In the genomic region with DNA sequence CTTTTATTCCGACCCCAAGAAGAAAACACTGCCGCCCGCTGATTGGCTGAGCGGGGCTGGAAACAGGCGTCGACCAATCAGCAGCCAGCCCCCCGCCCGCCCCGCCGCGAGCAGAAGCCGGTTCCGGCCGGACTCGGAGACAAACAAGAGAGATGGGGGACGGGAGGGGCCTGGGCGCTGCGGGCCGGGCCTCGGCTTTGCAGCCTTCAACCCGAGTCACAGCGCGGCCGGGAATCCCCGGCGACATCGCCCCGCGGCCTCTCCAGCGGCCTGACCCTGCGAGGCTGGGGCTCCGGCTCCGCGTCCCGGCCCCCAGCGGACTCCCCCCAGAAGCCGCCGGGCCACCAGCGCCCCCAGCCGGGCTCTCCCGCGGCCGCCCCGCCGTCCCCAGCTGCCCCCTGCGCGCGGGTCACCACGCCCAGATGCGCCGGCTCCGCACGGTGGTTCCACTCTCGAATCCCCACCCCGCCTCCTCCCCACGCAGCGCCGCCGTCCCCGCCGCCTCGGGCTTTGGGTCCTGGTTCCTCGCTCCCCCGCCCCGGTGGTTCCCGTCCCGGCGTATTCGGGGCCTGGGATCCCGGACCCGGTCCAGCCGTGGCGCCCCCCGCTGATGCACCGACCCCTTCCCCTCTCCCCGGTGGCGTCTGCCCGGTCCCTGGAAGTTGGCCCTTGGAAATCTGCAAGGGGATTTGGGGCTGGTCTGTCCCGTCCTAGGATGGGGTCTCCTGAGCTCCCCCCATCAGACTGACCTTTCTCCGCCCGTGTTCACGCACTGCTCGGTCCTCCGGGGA, we compare ENCODE assay signal across 8 cellular contexts. TPM values are rescaled to one million over a fixed set of nuclear protein-coding genes. Genes with fewer than 3 reads are reported as not detected.
A peak's percentile ranks its signal among the peaks of the same experiment; 100 is the strongest.
DNase-seq lines count a peak whose midpoint lies in the region; ATAC-seq and TF ChIP-seq lines count a peak whose summit lies in the region.

No MANE protein-coding gene starts in this region.

- peaks cover 53% of the 10 kb centered on the region for H3K27me3 Mint-ChIP-seq in nephron progenitor cell (ENCODE audit: low read depth, poor library complexity)

- no peaks in the 10 kb centered on the region for H3K4me1 ChIP-seq in RWPE2 (ENCODE audit: insufficient read depth, poor library complexity, severe bottlenecking)

- H3K27ac Mint-ChIP-seq in nephron progenitor cell = peak overlapping the region; percentile 74

- no peaks in the 10 kb centered on the region for H3K9me3 ChIP-seq in RWPE2 (ENCODE audit: severe bottlenecking)

- H3K27me3 ChIP-seq in RWPE2 (ENCODE audit: insufficient read depth, poor library complexity, severe bottlenecking) = no peaks in the 10 kb centered on the region

- DNase-seq in Daoy (ENCODE audit: low read depth) = peak; percentile 98
- peak; percentile 37 for DNase-seq in GOT3 (lab: John Stamatoyannopoulos, UW)
- DNase-seq in M059J (ENCODE audit: low read depth) = peak; percentile 87
- peak; percentile 96 for DNase-seq in RWPE2 (ENCODE audit: low spot score)
- DNase-seq in activated effector memory CD4-positive, alpha-beta T cell treated with anti-CD3 and anti-CD28 coated beads, Interleukin-2, amount 50 U/mL, for 16 hours = peak; percentile 96
- DNase-seq in fibroblast of the aortic adventitia (ENCODE audit: low read depth) = peak; percentile 90
- DNase-seq in nephron progenitor cell = peak; percentile 94
- peak; percentile 92 for DNase-seq in stimulated activated naive CD8-positive, alpha-beta T cell treated with anti-CD3 and anti-CD28 coated beads, Interleukin-15, Interleukin-2, amounts not matched to agents 100 U/mL and 50 U/mL, for 24 hours

- ATAC-seq in RWPE2 (ENCODE audit: low read depth) = peak; percentile 80
- ATAC-seq in stimulated activated naive CD8-positive, alpha-beta T cell treated with anti-CD3 and anti-CD28 coated beads, Interleukin-15, Interleukin-2, amounts not matched to agents 100 U/mL and 50 U/mL, for 24 hours = peak; percentile 80

- H3K4me3 Mint-ChIP-seq in nephron progenitor cell = peak overlapping the region; percentile 84

- H3K9me3 Mint-ChIP-seq in nephron progenitor cell = no peaks in the 10 kb centered on the region

- peaks cover 9% of the 10 kb centered on the region; the same call in 1 of the 2 replicates for H3K36me3 ChIP-seq in RWPE2 (ENCODE audit: low read depth)

- peak; percentile 40 for TF ChIP-seq CTCF in RWPE2 (IDR thresholded peaks at IDR 0.05; ENCODE audit: poor library complexity, severe bottlenecking)
- no peak for TF ChIP-seq CTCF in fibroblast of the aortic adventitia (IDR thresholded peaks at IDR 0.05; ENCODE audit: insufficient read depth, low read length)
- no peak for TF ChIP-seq CTCF in nephron progenitor cell (IDR thresholded peaks at IDR 0.05)

- H3K4me3 ChIP-seq in RWPE2 (ENCODE audit: severe bottlenecking) (peak overlapping the region; percentile 56), fibroblast of the aortic adventitia (ENCODE audit: low read depth, low read length) (peak overlapping the region; percentile 90)

- H3K36me3 Mint-ChIP-seq in nephron progenitor cell (ENCODE audit: low read depth) = no peaks in the 10 kb centered on the region

- H3K4me1 Mint-ChIP-seq in nephron progenitor cell = peaks cover 27% of the 10 kb centered on the region

- peak overlapping the region; percentile 67 for H3K27ac ChIP-seq in RWPE2 (ENCODE audit: poor library complexity, severe bottlenecking)

RNA-seq across cellular contexts. Expression of a gene that starts 0.4 kb away (rescaled TPM):
- total RNA-seq in Daoy (2014; rRNA removed; shearing (Covaris generic)) = 11.5 and 11.9 TPM in 2 replicates
- 2.4 and 3.7 TPM in 2 replicates for total RNA-seq in M059J (2014; rRNA removed; shearing (Covaris generic))
- total RNA-seq in fibroblast of the aortic adventitia (ENCODE audit: low replicate concordance) = 3.0 and 9.3 TPM in 2 replicates

RNA-seq across cellular contexts. Expression of a gene that starts 16.5 kb away (rescaled TPM):
- total RNA-seq in Daoy (2014; rRNA removed; shearing (Covaris generic)) = 2.1 and 4.0 TPM in 2 replicates
- 0.47 TPM in 1 of 2 replicates, not detected in the other for total RNA-seq in M059J (2014; rRNA removed; shearing (Covaris generic))
- total RNA-seq in fibroblast of the aortic adventitia (ENCODE audit: low replicate concordance) = 0.90 and 1.3 TPM in 2 replicates

RNA-seq across cellular contexts. Expression of a gene that starts 20.6 kb away (rescaled TPM):
- 7.7 and 40.7 TPM in 2 replicates for total RNA-seq in Daoy (2014; rRNA removed; shearing (Covaris generic))
- 1.7 and 3.1 TPM in 2 replicates for total RNA-seq in M059J (2014; rRNA removed; shearing (Covaris generic))
- total RNA-seq in fibroblast of the aortic adventitia (ENCODE audit: low replicate concordance) = 9.7 and 10.7 TPM in 2 replicates

RNA-seq across cellular contexts. Expression of a gene that starts 55.6 kb away (rescaled TPM):
- total RNA-seq in Daoy (2014; rRNA removed; shearing (Covaris generic)) = 63.9 and 93.3 TPM in 2 replicates
- 52.3 and 92.8 TPM in 2 replicates for total RNA-seq in M059J (2014; rRNA removed; shearing (Covaris generic))
- total RNA-seq in fibroblast of the aortic adventitia (ENCODE audit: low replicate concordance) = 59.7 and 138 TPM in 2 replicates

Comparison
In these comparisons a context has a peak if more than half of its experiments do, and no peak if none do; other contexts are left out.
1. Peak in every context shown above with its lines: DNase-seq, ATAC-seq, H3K4me3 ChIP-seq and H3K27ac ChIP-seq.
2. DNase-seq: peak in every context shown above with its lines; median percentile 98 in Daoy; 96 in RWPE2; 96 in activated effector memory CD4-positive, alpha-beta T cell treated with anti-CD3 and anti-CD28 coated beads, Interleukin-2, amount 50 U/mL, for 16 hours; 94 in nephron progenitor cell; 92 in stimulated activated naive CD8-positive, alpha-beta T cell treated with anti-CD3 and anti-CD28 coated beads, Interleukin-15, Interleukin-2, amounts not matched to agents 100 U/mL and 50 U/mL, for 24 hours; 90 in fibroblast of the aortic adventitia; 87 in M059J; 37 in GOT3.